22 cellular contexts compared by ENCODE assay signal in genomic region chr13:94455414-94455813, GRCh38. TPM values are rescaled to one million over a fixed set of nuclear protein-coding genes. Genes with fewer than 3 reads are reported as not detected.
"Had no signal": no experiment of that assay in that cellular context is flagged by ENCODE, and none has a peak within 500 bp of the region (broad histone marks: within the 10 kb centered on the region; RNA-seq: fewer than 3 reads in every experiment).

No MANE protein-coding gene starts in this region.

- H3K36me3 Mint-ChIP-seq: T-cell had no signal

- H3K4me3 ChIP-seq: MG63 had no signal

- H3K27me3 Mint-ChIP-seq: T-cell had no signal

- ATAC-seq: T-cell had no signal

- H3K27ac Mint-ChIP-seq: T-cell had no signal

- H3K9me3 Mint-ChIP-seq: T-cell had no signal

- H3K4me1 Mint-ChIP-seq: T-cell had no signal

- H3K36me3 ChIP-seq: MG63 had no signal

- DNase-seq: Karpas-422, KG1, NCI-H1092, NCI-H1105 treated with DMSO at 0.1 percent for 48 hours, NCI-H1417 treated with DMSO at 0.1 percent for 48 hours, NCI-H146, NCI-H1694 treated with DMSO at 0.1 percent for 48 hours, NCI-H1930, NCI-H2081, NCI-H2107, NCI-H2227 treated with DMSO at 0.1 percent for 48 hours, NCI-H524, NCI-H82, RPMI8226, SHP77, SK-N-SH, SW 1271, T-cell had no signal

- H3K27me3 ChIP-seq: MG63 had no signal

- H3K4me3 Mint-ChIP-seq: T-cell had no signal

- H3K9me3 ChIP-seq: MG63, SK-N-SH had no signal

RNA-seq across cellular contexts. Expression of gene DCT, which starts 24.1 kb away (rescaled TPM):
- total RNA-seq: HT-29, IMR-90, NCI-H460 had no signal
